Comparison of ENCODE assay signal across 17 cellular contexts in genomic region chr9:20990867-20991266, GRCh38. TPM values are rescaled to one million over a fixed set of nuclear protein-coding genes. Genes with fewer than 3 reads are reported as not detected.
DNase-seq lines count a peak whose midpoint lies in the region; ATAC-seq and TF ChIP-seq lines count a peak whose summit lies in the region.
"Had no signal": no experiment of that assay in that cellular context is flagged by ENCODE, and none has a peak within 500 bp of the region (broad histone marks: within the 10 kb centered on the region; RNA-seq: fewer than 3 reads in every experiment).

No MANE protein-coding gene starts in this region.

- H4K20me1 ChIP-seq in IMR-90 (ENCODE audit: insufficient read depth, low read length) (no peaks in the 10 kb centered on the region), OCI-LY7 (ENCODE audit: insufficient read depth, low read length) (no peaks in the 10 kb centered on the region)

- H2AFZ ChIP-seq in IMR-90 (replicated peaks; ENCODE audit: low read length, poor library complexity) (no peak overlapping the region), OCI-LY7 (ENCODE audit: low read length) (no peak overlapping the region)

- no peak overlapping the region for H2BK120ac ChIP-seq in IMR-90 (ENCODE audit: low read depth, low read length)

- H3K18ac ChIP-seq in IMR-90 (ENCODE audit: low read depth, low read length), result no peak overlapping the region

- H3K9ac ChIP-seq in IMR-90 (ENCODE audit: low read depth, low read length), result no peak overlapping the region

- TF ChIP-seq RAD21 in IMR-90 (IDR thresholded peaks at IDR 0.05; ENCODE audit: low read length), result no peak

- CTCF ChIA-PET in IMR-90 (lab: Yijun Ruan, JAX), result no interaction called here
- CTCF ChIA-PET in OCI-LY7 (lab: Charles Lee; ENCODE audit: unreplicated experiment), result interaction anchor here (0.9 kb wide), 1 partner anchor 63 kb away, joined by 3 read pairs; no protein-coding TSS in a partner anchor

- no peak overlapping the region for H4K91ac ChIP-seq in IMR-90 (ENCODE audit: insufficient read depth, low read depth, low read length)

- in situ Hi-C loops in IMR-90 (cut with MboI; ENCODE audit: low sequenced_read_pairs), result no loop called here

- no peak overlapping the region for H2AK5ac ChIP-seq in IMR-90 (ENCODE audit: low read depth, low read length)

- BruUV-seq in IMR-90 (replicated peaks; lab: Mats Ljungman, UMichigan) (no TSS peak), OCI-LY7 (replicated peaks; lab: Mats Ljungman, UMichigan) (no TSS peak)

- no peak overlapping the region for H3K27ac ChIP-seq in IMR-90 (ENCODE audit: insufficient read depth, low read length)
- no peak overlapping the region for H3K27ac ChIP-seq in OCI-LY7 (ENCODE audit: low read depth, low read length, poor library complexity, severe bottlenecking)
- H3K27ac ChIP-seq in testis, result no peak overlapping the region
- H3K27ac ChIP-seq: breast epithelium, tibial artery had no signal

- TF ChIP-seq CTCF in IMR-90 (conservative IDR thresholded peaks at IDR 0.05; ENCODE audit: low read depth, low read length) (no peak), OCI-LY7 (conservative IDR thresholded peaks at IDR 0.05; ENCODE audit: low read length) (no peak), testis (IDR thresholded peaks at IDR 0.05) (no peak)

- H3K4me1 ChIP-seq in IMR-90 (ENCODE audit: control insufficient read depth, insufficient read depth, low read length) (peaks cover 5% of the 10 kb centered on the region), OCI-LY7 (ENCODE audit: insufficient read depth, low read length, poor library complexity, severe bottlenecking) (peaks cover 37% of the 10 kb centered on the region), testis (no peaks in the 10 kb centered on the region)
- H3K4me1 ChIP-seq: breast epithelium had no signal

- no peak overlapping the region for H2BK20ac ChIP-seq in IMR-90 (ENCODE audit: low read depth, low read length)

- H3K79me2 ChIP-seq in OCI-LY7 (ENCODE audit: insufficient read depth, low read depth, low read length), result no peaks in the 10 kb centered on the region

- no peak overlapping the region for H4K5ac ChIP-seq in IMR-90 (ENCODE audit: low read depth, low read length)

- H3K14ac ChIP-seq in IMR-90 (replicated peaks; ENCODE audit: low read depth, low read length), result no peak overlapping the region

- H3K36me3 ChIP-seq in IMR-90 (ENCODE audit: control insufficient read depth, insufficient read depth, low read length), result peaks cover 9% of the 10 kb centered on the region
- H3K36me3 ChIP-seq in OCI-LY7 (ENCODE audit: insufficient read depth, low read length), result no peaks in the 10 kb centered on the region
- H3K36me3 ChIP-seq in testis (ENCODE audit: low read depth, missing control alignments), result no peaks in the 10 kb centered on the region

- TF ChIP-seq POLR2A in IMR-90 (IDR thresholded peaks at IDR 0.05; ENCODE audit: low read depth, low read length), result no peak
- TF ChIP-seq POLR2A in testis (IDR thresholded peaks at IDR 0.05), result no peak

- no peak overlapping the region for H3K56ac ChIP-seq in IMR-90 (ENCODE audit: extremely low read depth, insufficient read depth, low read length)

- H3K4me3 ChIP-seq in IMR-90 (ENCODE audit: insufficient read depth, low read depth, low read length) (no peak overlapping the region), OCI-LY7 (ENCODE audit: low read depth, low read length, poor library complexity, severe bottlenecking) (no peak overlapping the region), testis (no peak overlapping the region)
- H3K4me3 ChIP-seq: breast epithelium, tibial artery had no signal

- no peaks in the 10 kb centered on the region for H3K9me2 ChIP-seq in OCI-LY7 (ENCODE audit: insufficient read depth, low read length)

- H3K9me3 ChIP-seq in IMR-90 (ENCODE audit: control insufficient read depth, insufficient read depth, low read length) (no peaks in the 10 kb centered on the region), OCI-LY7 (ENCODE audit: low read length) (no peaks in the 10 kb centered on the region), testis (no peaks in the 10 kb centered on the region)
- H3K9me3 ChIP-seq: breast epithelium, tibial artery had no signal

- H3K4ac ChIP-seq in IMR-90 (ENCODE audit: low read depth, low read length), result no peak overlapping the region

- no peak overlapping the region for H3K4me2 ChIP-seq in IMR-90 (ENCODE audit: low read depth, low read length)
- H3K4me2 ChIP-seq in OCI-LY7 (ENCODE audit: low read length), result peak overlapping the region; percentile 23; the same call in 1 of the 2 replicates

- 0 out of 2 replicates have a peak, but pooled peaks cover 2% of the 10 kb centered on the region for H3K9me1 ChIP-seq in IMR-90 (ENCODE audit: insufficient read depth, low read length)

- POLR2A ChIA-PET in IMR-90 (lab: Charles Lee; ENCODE audit: unreplicated experiment) (no interaction called here), OCI-LY7 (lab: Charles Lee) (interaction anchor here (0.7 to 2.6 kb wide), 3 partner anchors 10 to 56 kb away, joined by 3 to 15 read pairs (median 4); no protein-coding TSS in a partner anchor)

- no peak overlapping the region for H2BK15ac ChIP-seq in IMR-90 (ENCODE audit: low read depth, low read length)

- no peaks in the 10 kb centered on the region for H3K27me3 ChIP-seq in IMR-90 (ENCODE audit: control insufficient read depth, insufficient read depth, low read length)
- H3K27me3 ChIP-seq in testis, result no peaks in the 10 kb centered on the region
- H3K27me3 ChIP-seq: breast epithelium, tibial artery had no signal

- DNase-seq in IMR-90, result no peak
- DNase-seq in OCI-LY7 (ENCODE audit: low spot score), result no peak
- DNase-seq in left cardiac atrium, result no peak
- DNase-seq in sciatic nerve (ENCODE audit: low spot score), result no peak
- no peak for DNase-seq in ureter (ENCODE audit: low spot score)
- DNase-seq in testis, result no peak
- no peak for DNase-seq in NCI-H1417 treated with DMSO at 0.1 percent for 48 hours (lab: John Stamatoyannopoulos, UW)
- DNase-seq: activated CD4-positive, alpha-beta T cell treated with anti-CD3 and anti-CD28 coated beads for 36 hours; activated effector memory CD4-positive, alpha-beta T cell treated with anti-CD3 and anti-CD28 coated beads, Interleukin-2, amount 50 U/mL, for 16 hours; dermis blood vessel endothelial cell; DND-41; Karpas-422; stimulated activated naive B cell treated with anti-CD40 and anti-IgM and Interleukin-4, amounts not matched to agents 10 μg/mL and 1 μg/mL and 100 μg/mL, for 72 hours; SW 1271 had no signal

- intact Hi-C loops in IMR-90 (cut with micrococcal nuclease) (no loop called here), OCI-LY7 (cut with micrococcal nuclease; ENCODE audit: unreplicated experiment) (no loop called here), left cardiac atrium (cut with DNase I) (no loop called here), sciatic nerve (cut with DNase I) (no loop called here), testis (cut with DNase I; ENCODE audit: low total_unique reads) (no loop called here)

- 0 out of 4 replicates have a peak, but pooled peaks cover 0 to 3% of the 10 kb centered on the region in 2 experiments for H3K79me1 ChIP-seq in IMR-90 (ENCODE audit: low read depth in 1 of 2, low read length in 2 of 2)

- H2AK9ac ChIP-seq in IMR-90 (replicated peaks; ENCODE audit: low read depth, low read length, poor library complexity), result no peak overlapping the region

- H4K8ac ChIP-seq in IMR-90 (ENCODE audit: low read depth in 2 of 2, low read length in 2 of 2), result no peak overlapping the region

- no peak for ATAC-seq in IMR-90 (ENCODE audit: low read depth)
- peak; percentile 27 to 81 for ATAC-seq in left cardiac atrium
- ATAC-seq in sciatic nerve, result peak; percentile 83
- ATAC-seq in GM18907 (IDR thresholded peaks at IDR 0.05; ENCODE audit: unreplicated experiment), result no peak
- ATAC-seq: activated CD4-positive, alpha-beta T cell treated with anti-CD3 and anti-CD28 coated beads for 36 hours; stimulated activated naive B cell treated with anti-CD40 and anti-IgM and Interleukin-4, amounts not matched to agents 10 μg/mL and 1 μg/mL and 100 μg/mL, for 72 hours had no signal

- dilution Hi-C loops in IMR-90 (cut with HindIII; ENCODE audit: low sequenced_read_pairs, unreplicated experiment), result no loop called here

- no peak overlapping the region for H2BK5ac ChIP-seq in IMR-90 (ENCODE audit: low read depth, low read length, poor library complexity, severe bottlenecking)

- no peak overlapping the region for H3K23ac ChIP-seq in IMR-90 (ENCODE audit: low read depth, low read length)

- 100% methylated on average over 1 of the region's 2 CpGs; no CpG with 5 or more reads in 1 of the 2 experiments for WGBS in IMR-90 (ENCODE audit: extremely low coverage in 2 of 2, insufficient read length in 1 of 2), 2 experiments
- 81 to 87% methylated on average over 2 of the region's 2 CpGs for WGBS in testis, 2 donors

TF ChIP-seq in IMR-90, 13 proteins besides CTCF, POLR2A, EP300 and RAD21:
- TF ChIP-seq CEBPB (IDR thresholded peaks at IDR 0.05; ENCODE audit: low read depth, low read length), result peak; percentile 33; the same call in 1 of the 2 replicates
- TF ChIP-seq MAFK (IDR thresholded peaks at IDR 0.05; ENCODE audit: low read depth, low read length), result no peak

RNA-seq across cellular contexts. Expression of gene HACD4, which starts 40.6 kb away (rescaled TPM):
- total RNA-seq in IMR-90 (2012; rRNA removed) (2.2 and 2.8 TPM in 2 replicates), OCI-LY7 (2022) (not detected in 2 replicates), left cardiac atrium (1 to 10 TPM; 1.0 to 2.1 TPM), sciatic nerve (6.4 TPM), ureter (4.1 TPM), testis (1 to 10 TPM; 1.9 to 2.8 TPM)
- polyA plus RNA-seq in IMR-90 (2012; rRNA removed) (1.5 and 1.9 TPM in 2 replicates), testis (ENCODE audit: insufficient read depth, low read depth, low replicate concordance) (2.0 TPM)
- polyA plus RNA-seq in IMR-90 (2012; cell fraction: cytosol; rRNA removed), result 0.37 and 0.59 TPM in 2 replicates
- 0.22 and 1.9 TPM in 2 replicates for polyA plus RNA-seq in IMR-90 (2012; cell fraction: nucleus; rRNA removed; ENCODE audit: low replicate concordance)
- not detected in 2 replicates for total RNA-seq in OCI-LY7 (2014; rRNA removed; shearing (Covaris generic))

Comparison
In these comparisons a context has a peak if more than half of its experiments do, and no peak if none do; other contexts are left out.
1. ATAC-seq: peak in left cardiac atrium (2 of 2) and sciatic nerve (single experiment); none in IMR-90 (single experiment) and GM18907 (single experiment).